7 cellular contexts compared by ENCODE assay signal in genomic region chrX:117851025-117851424, GRCh38.
"Had no signal": no experiment of that assay in that cellular context is flagged by ENCODE, and none has a peak within 500 bp of the region (broad histone marks: within the 10 kb centered on the region; RNA-seq: fewer than 3 reads in every experiment).

No MANE protein-coding gene starts in this region.

- H3K4me2 ChIP-seq: GM23338 had no signal

- DNase-seq: H9, HCEC 1CT, KBM-7 had no signal

- H3K4me3 ChIP-seq: GM23338 had no signal

- ATAC-seq: GM23338 had no signal

- FAIRE-seq: H1, H54, HTR-8/SVneo had no signal

- H2AFZ ChIP-seq: GM23338 had no signal
